2 cellular contexts compared by ENCODE assay signal in the genomic region with DNA sequence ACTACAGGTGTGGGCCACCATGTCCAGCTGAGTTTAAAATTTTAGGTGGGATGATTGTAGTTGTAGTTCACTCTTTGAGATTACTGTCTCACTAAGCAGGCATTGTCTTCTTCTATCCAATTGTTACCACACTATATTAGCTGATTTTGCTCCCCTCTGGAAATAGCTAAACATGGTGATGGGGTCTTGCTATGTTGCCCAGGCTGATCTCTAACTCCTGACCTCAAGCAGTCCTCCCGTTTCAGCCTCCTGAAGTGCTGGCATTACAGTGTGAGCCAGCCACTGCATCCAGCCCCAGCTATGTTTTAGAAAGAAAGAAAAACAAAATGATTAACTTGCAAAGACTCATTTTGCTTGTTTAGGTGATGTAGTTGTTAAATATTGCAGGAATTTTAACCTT.
TF ChIP-seq lines count a peak whose summit lies in the region.

No MANE protein-coding gene starts in this region.

TF ChIP-seq in HepG2, 621 proteins besides CTCF, POLR2A, EP300 and RAD21:
- TF ChIP-seq ZNF205 (CRISPR knock-in tag; IDR thresholded peaks at IDR 0.05) (no peak), ZNF121 (CRISPR knock-in tag; IDR thresholded peaks at IDR 0.05) (peak; percentile 74)

TF ChIP-seq in K562, 482 proteins besides CTCF, POLR2A, EP300 and RAD21:
- TF ChIP-seq ELK3 (CRISPR knock-in tag; IDR thresholded peaks at IDR 0.05) (no peak), ZNF121 (CRISPR knock-in tag; conservative IDR thresholded peaks at IDR 0.05) (peak; percentile 39; the same call in 1 of the 2 replicates), HLTF (IDR thresholded peaks at IDR 0.05) (no peak), MLLT1 (IDR thresholded peaks at IDR 0.05) (no peak)
